15 cellular contexts compared by ENCODE assay signal in the genomic region with DNA sequence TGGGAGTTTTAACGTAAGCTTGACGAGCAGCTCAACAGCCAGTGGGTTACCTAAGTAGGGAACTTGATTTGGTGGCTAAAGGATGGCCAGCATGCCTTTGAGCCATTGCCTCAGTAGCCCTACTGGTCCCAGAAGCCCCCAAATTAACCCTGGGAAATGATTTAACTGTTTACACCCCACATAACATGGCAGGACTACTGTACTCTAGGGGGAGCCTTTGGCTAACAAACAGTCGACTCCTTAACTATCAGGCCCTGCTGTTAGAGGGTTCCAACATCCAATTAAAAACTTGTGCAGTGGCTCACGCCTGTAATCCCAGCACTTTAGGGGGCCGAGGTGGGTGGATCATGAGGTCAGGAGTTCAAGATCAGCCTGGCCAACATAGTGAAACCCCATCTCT. TPM values are rescaled to one million over a fixed set of nuclear protein-coding genes. Genes with fewer than 3 reads are reported as not detected.
DNase-seq lines count a peak whose midpoint lies in the region; ATAC-seq and TF ChIP-seq lines count a peak whose summit lies in the region.
"Had no signal": no experiment of that assay in that cellular context is flagged by ENCODE, and none has a peak within 500 bp of the region (broad histone marks: within the 10 kb centered on the region; RNA-seq: fewer than 3 reads in every experiment).

No MANE protein-coding gene starts in this region.

- intact Hi-C loops in esophagus muscularis mucosa (cut with DNase I), result loop anchor here (10.0 kb wide), 1 partner anchor 450 kb away; no protein-coding TSS in a partner anchor

- H3K9me3 ChIP-seq in neural progenitor cell (ENCODE audit: low read depth) (peaks cover 10% of the 10 kb centered on the region), esophagus muscularis mucosa (peaks cover 0 to 11% (median 10%) of the 10 kb centered on the region in 4 donors)
- H3K9me3 ChIP-seq: pancreas had no signal

- H3K27ac ChIP-seq in neural progenitor cell, result no peak overlapping the region
- H3K27ac ChIP-seq in esophagus muscularis mucosa (replicated peaks in 1 of 4), result no peak overlapping the region
- H3K27ac ChIP-seq: pancreas, SK-N-MC had no signal

- peaks cover 31% of the 10 kb centered on the region for H3K9me3 Mint-ChIP-seq in WTC11
- peaks cover 50% of the 10 kb centered on the region for H3K9me3 Mint-ChIP-seq in neural progenitor cell

- H3K4me3 Mint-ChIP-seq in WTC11 (no peak overlapping the region), neural progenitor cell (no peak overlapping the region)
- H3K4me3 Mint-ChIP-seq: stimulated activated naive CD8-positive, alpha-beta T cell treated with anti-CD3 and anti-CD28 coated beads, Interleukin-15, Interleukin-2, amounts not matched to agents 100 ng/mL and 50 ng/mL, for 24 hours had no signal

- no peak for TF ChIP-seq POLR2A in esophagus muscularis mucosa (IDR thresholded peaks at IDR 0.05; ENCODE audit: low read depth)

- 62% methylated on average over 5 of the region's 5 CpGs for WGBS in esophagus muscularis mucosa

- TF ChIP-seq CTCF in WTC11 (IDR thresholded peaks at IDR 0.05) (no peak), neural progenitor cell (IDR thresholded peaks at IDR 0.05) (peak; percentile 33), esophagus muscularis mucosa (IDR thresholded peaks at IDR 0.05) (no peak)

- H3K4me1 Mint-ChIP-seq in WTC11 (0 out of 2 replicates have a peak, but pooled peaks cover 2% of the 10 kb centered on the region), neural progenitor cell (no peaks in the 10 kb centered on the region)

- peaks cover 9% of the 10 kb centered on the region for H3K27me3 Mint-ChIP-seq in WTC11 (ENCODE audit: low read depth)
- peaks cover 11% of the 10 kb centered on the region for H3K27me3 Mint-ChIP-seq in neural progenitor cell (ENCODE audit: insufficient read depth, low read depth)

- no peaks in the 10 kb centered on the region for H3K4me1 ChIP-seq in neural progenitor cell
- peaks cover 0 to 11% (median 9%) of the 10 kb centered on the region in 4 donors for H3K4me1 ChIP-seq in esophagus muscularis mucosa
- H3K4me1 ChIP-seq: pancreas had no signal

- no peak overlapping the region for H3K4me2 ChIP-seq in neural progenitor cell

- no peaks in the 10 kb centered on the region for H3F3A ChIP-seq in neural progenitor cell (ENCODE audit: low read depth)

- H2AFZ ChIP-seq in neural progenitor cell (replicated peaks), result no peak overlapping the region

- TF ChIP-seq EP300 in esophagus muscularis mucosa (IDR thresholded peaks at IDR 0.05), result no peak

- no peak overlapping the region for H3K9ac ChIP-seq in neural progenitor cell

- H3K79me2 ChIP-seq in neural progenitor cell (ENCODE audit: low read depth), result no peaks in the 10 kb centered on the region

- H3K27ac Mint-ChIP-seq in WTC11 (no peak overlapping the region), neural progenitor cell (no peak overlapping the region)
- H3K27ac Mint-ChIP-seq: stimulated activated naive CD8-positive, alpha-beta T cell treated with anti-CD3 and anti-CD28 coated beads, Interleukin-15, Interleukin-2, amounts not matched to agents 100 ng/mL and 50 ng/mL, for 24 hours had no signal

- H3K36me3 Mint-ChIP-seq in WTC11 (peaks cover 24% of the 10 kb centered on the region), neural progenitor cell (no peaks in the 10 kb centered on the region)

- H3K4me3 ChIP-seq in neural progenitor cell (no peak overlapping the region), esophagus muscularis mucosa (no peak overlapping the region)
- H3K4me3 ChIP-seq: pancreas, SK-N-MC had no signal

- ATAC-seq in WTC11, result peak; percentile 62
- ATAC-seq: pancreas had no signal

- CTCF ChIA-PET in WTC11 (lab: Charles Lee), result interaction anchor here (0.6 to 3.2 kb wide), 9 partner anchors 11 to 418 kb away, joined by 3 to 27 read pairs (median 3); a partner anchor contains a TSS

- H3K36me3 ChIP-seq in neural progenitor cell, result no peaks in the 10 kb centered on the region
- no peaks in the 10 kb centered on the region for H3K36me3 ChIP-seq in esophagus muscularis mucosa
- H3K36me3 ChIP-seq: pancreas had no signal

- H4K20me1 ChIP-seq in neural progenitor cell (ENCODE audit: low read depth), result no peaks in the 10 kb centered on the region

- POLR2A ChIA-PET in WTC11 (lab: Charles Lee), result no interaction called here

- DNase-seq in NCI-H2171 treated with DMSO at 0.1 percent for 48 hours (lab: John Stamatoyannopoulos, UW) (peak; percentile 22), NCI-H2171 (lab: John Stamatoyannopoulos, UW) (no peak), MV-4-11 (lab: John Stamatoyannopoulos, UW) (peak; percentile 46), WTC11 (ENCODE audit: low spot score) (no peak), neural progenitor cell (ENCODE audit: low spot score) (peak; percentile 30), esophagus muscularis mucosa (ENCODE audit: extremely low spot score) (no peak), hippocampal formation (lab: John Stamatoyannopoulos, UW) (no peak), NCI-H2227 treated with DMSO at 0.1 percent for 48 hours (lab: John Stamatoyannopoulos, UW) (no peak)
- DNase-seq: 8988T; activated CD4-positive, alpha-beta T cell treated with anti-CD3 and anti-CD28 coated beads for 4 hours; cerebellar nuclear complex; foreskin melanocyte; pancreas had no signal

- H3K27me3 ChIP-seq in neural progenitor cell (peaks cover 7% of the 10 kb centered on the region), esophagus muscularis mucosa (no peaks in the 10 kb centered on the region)
- H3K27me3 ChIP-seq: pancreas had no signal

TF ChIP-seq in WTC11, 78 proteins besides CTCF, POLR2A, EP300 and RAD21 (continues in another document):
- no peak for TF ChIP-seq FOXP1 (CRISPR knock-in tag; IDR thresholded peaks at IDR 0.05; ENCODE audit: borderline replicate concordance)
- no peak for TF ChIP-seq GTF2I (CRISPR knock-in tag; conservative IDR thresholded peaks at IDR 0.05)
- no peak for TF ChIP-seq CBFB (CRISPR knock-in tag; IDR thresholded peaks at IDR 0.05; ENCODE audit: low read depth)
- TF ChIP-seq, protein P1, sequence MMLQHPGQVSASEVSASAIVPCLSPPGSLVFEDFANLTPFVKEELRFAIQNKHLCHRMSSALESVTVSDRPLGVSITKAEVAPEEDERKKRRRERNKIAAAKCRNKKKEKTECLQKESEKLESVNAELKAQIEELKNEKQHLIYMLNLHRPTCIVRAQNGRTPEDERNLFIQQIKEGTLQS (CRISPR knock-in tag; conservative IDR thresholded peaks at IDR 0.05), result no peak
- TF ChIP-seq TP53 (CRISPR knock-in tag; IDR thresholded peaks at IDR 0.05), result no peak
- TF ChIP-seq, protein P2, sequence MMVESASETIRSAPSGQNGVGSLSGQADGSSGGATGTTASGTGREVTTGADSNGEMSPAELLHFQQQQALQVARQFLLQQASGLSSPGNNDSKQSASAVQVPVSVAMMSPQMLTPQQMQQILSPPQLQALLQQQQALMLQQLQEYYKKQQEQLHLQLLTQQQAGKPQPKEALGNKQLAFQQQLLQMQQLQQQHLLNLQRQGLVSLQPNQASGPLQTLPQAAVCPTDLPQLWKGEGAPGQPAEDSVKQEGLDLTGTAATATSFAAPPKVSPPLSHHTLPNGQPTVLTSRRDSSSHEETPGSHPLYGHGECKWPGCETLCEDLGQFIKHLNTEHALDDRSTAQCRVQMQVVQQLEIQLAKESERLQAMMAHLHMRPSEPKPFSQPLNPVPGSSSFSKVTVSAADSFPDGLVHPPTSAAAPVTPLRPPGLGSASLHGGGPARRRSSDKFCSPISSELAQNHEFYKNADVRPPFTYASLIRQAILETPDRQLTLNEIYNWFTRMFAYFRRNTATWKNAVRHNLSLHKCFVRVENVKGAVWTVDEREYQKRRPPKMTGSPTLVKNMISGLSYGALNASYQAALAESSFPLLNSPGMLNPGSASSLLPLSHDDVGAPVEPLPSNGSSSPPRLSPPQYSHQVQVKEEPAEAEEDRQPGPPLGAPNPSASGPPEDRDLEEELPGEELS (CRISPR knock-in tag; IDR thresholded peaks at IDR 0.05), result no peak
- no peak for TF ChIP-seq ZNF138 (CRISPR knock-in tag; conservative IDR thresholded peaks at IDR 0.05)
- TF ChIP-seq, protein P3, sequence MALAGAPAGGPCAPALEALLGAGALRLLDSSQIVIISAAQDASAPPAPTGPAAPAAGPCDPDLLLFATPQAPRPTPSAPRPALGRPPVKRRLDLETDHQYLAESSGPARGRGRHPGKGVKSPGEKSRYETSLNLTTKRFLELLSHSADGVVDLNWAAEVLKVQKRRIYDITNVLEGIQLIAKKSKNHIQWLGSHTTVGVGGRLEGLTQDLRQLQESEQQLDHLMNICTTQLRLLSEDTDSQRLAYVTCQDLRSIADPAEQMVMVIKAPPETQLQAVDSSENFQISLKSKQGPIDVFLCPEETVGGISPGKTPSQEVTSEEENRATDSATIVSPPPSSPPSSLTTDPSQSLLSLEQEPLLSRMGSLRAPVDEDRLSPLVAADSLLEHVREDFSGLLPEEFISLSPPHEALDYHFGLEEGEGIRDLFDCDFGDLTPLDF (CRISPR knock-in tag; IDR thresholded peaks at IDR 0.05), result no peak
- TF ChIP-seq ZBTB21 (CRISPR knock-in tag; IDR thresholded peaks at IDR 0.05; ENCODE audit: borderline replicate concordance), result no peak
- TF ChIP-seq, protein P4, sequence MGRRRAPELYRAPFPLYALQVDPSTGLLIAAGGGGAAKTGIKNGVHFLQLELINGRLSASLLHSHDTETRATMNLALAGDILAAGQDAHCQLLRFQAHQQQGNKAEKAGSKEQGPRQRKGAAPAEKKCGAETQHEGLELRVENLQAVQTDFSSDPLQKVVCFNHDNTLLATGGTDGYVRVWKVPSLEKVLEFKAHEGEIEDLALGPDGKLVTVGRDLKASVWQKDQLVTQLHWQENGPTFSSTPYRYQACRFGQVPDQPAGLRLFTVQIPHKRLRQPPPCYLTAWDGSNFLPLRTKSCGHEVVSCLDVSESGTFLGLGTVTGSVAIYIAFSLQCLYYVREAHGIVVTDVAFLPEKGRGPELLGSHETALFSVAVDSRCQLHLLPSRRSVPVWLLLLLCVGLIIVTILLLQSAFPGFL (CRISPR knock-in tag; IDR thresholded peaks at IDR 0.05; ENCODE audit: borderline replicate concordance), result no peak
- TF ChIP-seq ZNF416 (CRISPR knock-in tag; IDR thresholded peaks at IDR 0.05), result no peak
- TF ChIP-seq ZNF396 (CRISPR knock-in tag; IDR thresholded peaks at IDR 0.05; ENCODE audit: borderline replicate concordance), result no peak
- TF ChIP-seq TEAD4 (CRISPR knock-in tag; IDR thresholded peaks at IDR 0.05), result no peak
- TF ChIP-seq PRRX2 (CRISPR knock-in tag; IDR thresholded peaks at IDR 0.05), result no peak

RNA-seq across cellular contexts. Expression of a gene that starts 9.4 kb away (rescaled TPM):
- not detected in 3 replicates for total RNA-seq in WTC11 (2021)
- total RNA-seq in neural progenitor cell (ENCODE audit: low replicate concordance), result not detected in 2 replicates
- total RNA-seq in esophagus muscularis mucosa, result not detected
- total RNA-seq: pancreas had no signal

RNA-seq across cellular contexts. Expression of a gene that starts 21.0 kb away (rescaled TPM):
- total RNA-seq in WTC11 (2021), result 57.0 to 66.1 TPM (median 57.7 TPM) in 3 replicates
- 23.8 and 25.1 TPM in 2 replicates for total RNA-seq in neural progenitor cell (ENCODE audit: low replicate concordance)
- total RNA-seq in esophagus muscularis mucosa, result 10 to 100 TPM; 17.2 to 23.0 (median 22.3) TPM

RNA-seq across cellular contexts. Expression of a gene that starts 43.8 kb away (rescaled TPM):
- total RNA-seq in WTC11 (2021) (20.0 to 21.4 TPM (median 21.1 TPM) in 3 replicates), neural progenitor cell (ENCODE audit: low replicate concordance) (9.3 and 9.7 TPM in 2 replicates), esophagus muscularis mucosa (1 to 10 TPM; 3.8 to 8.7 (median 5.6) TPM)

RNA-seq across cellular contexts. Expression of a gene that starts 43.9 kb away (rescaled TPM):
- total RNA-seq in WTC11 (2021) (15.0 to 16.1 TPM (median 15.4 TPM) in 3 replicates), neural progenitor cell (ENCODE audit: low replicate concordance) (14.4 and 23.1 TPM in 2 replicates), esophagus muscularis mucosa (10 to 100 TPM in 2 of 4 donors, 1 to 10 TPM in 2; 9.0 to 14.7 (median 9.8) TPM)

Comparison
In these comparisons a context has a peak if more than half of its experiments do, and no peak if none do; other contexts are left out.
1. DNase-seq: peak in NCI-H2171 treated with DMSO at 0.1 percent for 48 hours (single experiment), MV-4-11 (single experiment) and neural progenitor cell (single experiment); none in NCI-H2171 (single experiment), WTC11 (single experiment), esophagus muscularis mucosa (single experiment), hippocampal formation (0 of 2) and NCI-H2227 treated with DMSO at 0.1 percent for 48 hours (single experiment).